In the genomic region with DNA sequence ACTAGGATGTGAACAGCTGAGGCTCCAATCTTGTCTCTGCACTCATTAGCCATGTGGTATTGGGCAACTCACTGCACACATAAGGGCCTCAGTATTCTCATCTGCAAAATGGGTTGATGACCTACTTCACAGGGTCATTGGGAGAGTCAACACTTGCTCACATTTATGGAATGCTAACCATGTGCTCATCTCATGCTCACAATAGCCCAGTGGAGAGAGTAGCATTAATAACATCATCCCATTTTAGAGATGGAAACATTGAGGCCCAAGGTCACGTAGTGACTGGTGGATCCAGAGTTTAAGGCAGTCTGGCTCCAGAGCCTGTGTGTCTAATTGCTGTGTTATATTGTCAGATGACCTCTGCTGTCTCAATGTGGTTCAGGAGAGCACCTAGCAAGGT, we compare ENCODE assay signal across 35 cellular contexts.
"Had no signal": no experiment of that assay in that cellular context is flagged by ENCODE, and none has a peak within 500 bp of the region (broad histone marks: within the 10 kb centered on the region; RNA-seq: fewer than 3 reads in every experiment).

No MANE protein-coding gene starts in this region.

- H3K4me3 ChIP-seq: MG63 had no signal

- H3K4me2 ChIP-seq: KMS-11 had no signal

- H3K9ac ChIP-seq: KMS-11 had no signal

- H3K27ac ChIP-seq: KMS-11 had no signal

- H3K27me3 ChIP-seq: MG63 had no signal

- DNase-seq: Karpas-422, Kasumi-1, MG63, MM.1S, MV-4-11, NCI-H1048, NCI-H1092, NCI-H1092 treated with DMSO at 0.1 percent for 48 hours, NCI-H1105, NCI-H1105 treated with DMSO at 0.1 percent for 48 hours, NCI-H1417, NCI-H1417 treated with DMSO at 0.1 percent for 48 hours, NCI-H1436, NCI-H1436 treated with DMSO at 0.1 percent for 48 hours, NCI-H146, NCI-H1694, NCI-H1694 treated with DMSO at 0.1 percent for 48 hours, NCI-H187, NCI-H187 treated with DMSO at 0.1 percent for 48 hours, NCI-H1930, NCI-H2029, NCI-H2029 treated with DMSO at 0.1 percent for 48 hours, NCI-H2081, NCI-H2081 treated with DMSO at 0.1 percent for 48 hours, NCI-H2107, NCI-H2171, NCI-H2171 treated with DMSO at 0.1 percent for 48 hours, NCI-H2227 treated with DMSO at 0.1 percent for 48 hours, NCI-H226, NCI-H345, NCI-H446, NCI-H446 treated with DMSO at 0.1 percent for 48 hours, NCI-H510A, NCI-H510A treated with DMSO at 0.1 percent for 48 hours had no signal

- H3K36me3 ChIP-seq: MG63 had no signal

- H3K9me3 ChIP-seq: MG63 had no signal
